36 cellular contexts compared by ENCODE assay signal in genomic region chr5:138169124-138169523, GRCh38. TPM values are rescaled to one million over a fixed set of nuclear protein-coding genes. Genes with fewer than 3 reads are reported as not detected.
"Had no signal": no experiment of that assay in that cellular context is flagged by ENCODE, and none has a peak within 500 bp of the region (broad histone marks: within the 10 kb centered on the region; RNA-seq: fewer than 3 reads in every experiment).

No MANE protein-coding gene starts in this region.

- DNase-seq: Karpas-422, Kasumi-1, KG1, MG63, MM.1S, MV-4-11, NCI-H1048, NCI-H1092, NCI-H1092 treated with DMSO at 0.1 percent for 48 hours, NCI-H1105, NCI-H1105 treated with DMSO at 0.1 percent for 48 hours, NCI-H1417, NCI-H1417 treated with DMSO at 0.1 percent for 48 hours, NCI-H1436, NCI-H1436 treated with DMSO at 0.1 percent for 48 hours, NCI-H146, NCI-H1694, NCI-H1694 treated with DMSO at 0.1 percent for 48 hours, NCI-H187, NCI-H187 treated with DMSO at 0.1 percent for 48 hours, NCI-H1930, NCI-H2029, NCI-H2029 treated with DMSO at 0.1 percent for 48 hours, NCI-H2081, NCI-H2081 treated with DMSO at 0.1 percent for 48 hours, NCI-H2107, NCI-H2171, NCI-H2171 treated with DMSO at 0.1 percent for 48 hours, NCI-H2227 treated with DMSO at 0.1 percent for 48 hours, NCI-H226, NCI-H345, NCI-H446, NCI-H446 treated with DMSO at 0.1 percent for 48 hours, NCI-H510A had no signal

- H3K27me3 ChIP-seq: MG63 had no signal

- H3K27ac ChIP-seq: KMS-11 had no signal

- H3K9me3 ChIP-seq: MG63 had no signal

- H3K4me3 ChIP-seq: MG63 had no signal

RNA-seq across cellular contexts. Expression of gene NME5, which starts 29.9 kb away (rescaled TPM):
- total RNA-seq: MCF 10A had no signal
